1 cellular context compared by ENCODE assay signal in the genomic region with DNA sequence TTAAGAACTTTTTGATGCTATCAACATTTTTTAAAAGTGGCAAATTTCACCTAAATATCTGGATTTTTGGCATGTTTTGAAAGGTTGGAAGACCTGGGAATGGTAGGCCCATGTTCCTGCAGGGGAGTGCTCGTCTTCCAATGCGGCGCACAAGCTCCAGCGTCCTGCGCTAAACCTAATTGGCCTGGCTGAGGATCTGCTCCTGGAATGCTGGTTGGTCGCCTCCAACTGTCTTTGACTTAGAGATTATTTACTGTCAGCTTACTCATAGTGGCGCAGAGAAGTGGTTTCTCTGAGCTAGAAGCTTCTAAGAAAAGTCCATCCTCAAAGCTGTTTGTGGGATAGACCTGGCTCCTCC.
TF ChIP-seq lines count a peak whose summit lies in the region.

No MANE protein-coding gene starts in this region.

TF ChIP-seq in IMR-90, 13 proteins besides CTCF, POLR2A, EP300 and RAD21:
- no peak for TF ChIP-seq RFX5 (IDR thresholded peaks at IDR 0.05; ENCODE audit: low read depth, low read length)
- TF ChIP-seq, protein P1, sequence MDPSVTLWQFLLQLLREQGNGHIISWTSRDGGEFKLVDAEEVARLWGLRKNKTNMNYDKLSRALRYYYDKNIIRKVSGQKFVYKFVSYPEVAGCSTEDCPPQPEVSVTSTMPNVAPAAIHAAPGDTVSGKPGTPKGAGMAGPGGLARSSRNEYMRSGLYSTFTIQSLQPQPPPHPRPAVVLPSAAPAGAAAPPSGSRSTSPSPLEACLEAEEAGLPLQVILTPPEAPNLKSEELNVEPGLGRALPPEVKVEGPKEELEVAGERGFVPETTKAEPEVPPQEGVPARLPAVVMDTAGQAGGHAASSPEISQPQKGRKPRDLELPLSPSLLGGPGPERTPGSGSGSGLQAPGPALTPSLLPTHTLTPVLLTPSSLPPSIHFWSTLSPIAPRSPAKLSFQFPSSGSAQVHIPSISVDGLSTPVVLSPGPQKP (IDR thresholded peaks at IDR 0.05; ENCODE audit: borderline replicate concordance, low read depth, low read length) = no peak
- no peak for TF ChIP-seq CHD1 (IDR thresholded peaks at IDR 0.05; ENCODE audit: low read depth, low read length)
- TF ChIP-seq MXI1 (IDR thresholded peaks at IDR 0.05; ENCODE audit: borderline replicate concordance, low read depth, low read length) = no peak
- no peak for TF ChIP-seq RCOR1 (IDR thresholded peaks at IDR 0.05; ENCODE audit: insufficient replicate concordance, low read length)
- TF ChIP-seq MAFK (IDR thresholded peaks at IDR 0.05; ENCODE audit: low read depth, low read length) = no peak
- no peak for TF ChIP-seq BHLHE40 (IDR thresholded peaks at IDR 0.05; ENCODE audit: low read depth, low read length)
- no peak for TF ChIP-seq CEBPB (IDR thresholded peaks at IDR 0.05; ENCODE audit: low read depth, low read length)
- no peak for TF ChIP-seq MAZ (IDR thresholded peaks at IDR 0.05; ENCODE audit: borderline replicate concordance, low read depth, low read length)
